8 cellular contexts compared by ENCODE assay signal in the genomic region with DNA sequence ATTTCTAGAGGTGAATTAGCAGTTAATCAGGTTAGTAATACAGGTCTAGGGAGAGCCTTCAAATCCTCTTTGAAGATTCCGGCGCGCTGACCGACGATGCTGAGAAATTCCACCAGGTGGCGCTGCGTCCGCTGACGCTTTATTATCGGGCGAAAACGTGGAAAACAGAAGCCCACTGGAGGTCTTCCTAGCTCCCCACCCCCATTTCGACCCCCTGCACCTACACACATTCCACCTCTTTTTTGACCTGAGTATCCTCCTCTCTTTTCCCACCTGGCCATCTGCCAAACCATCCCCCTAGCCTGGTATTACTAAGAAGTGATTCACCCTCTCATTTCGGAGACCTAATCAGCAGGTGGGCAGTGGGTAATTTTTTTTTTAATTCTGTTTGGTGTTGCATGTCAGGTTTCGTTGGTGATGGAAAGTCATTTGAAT.
DNase-seq lines count a peak whose midpoint lies in the region; ATAC-seq, FAIRE-seq and TF ChIP-seq lines count a peak whose summit lies in the region.

No MANE protein-coding gene starts in this region.

- ATAC-seq in activated T-helper 17 cell treated with anti-CD3 and anti-CD28 coated beads, Interleukin-2, amount 50 U/mL, for 72 hours (replicated peaks): peak; percentile 31
- ATAC-seq in upper lobe of left lung (ENCODE audit: low FRiP score in 2 of 2) (peak in 1 of 2 donors; percentile 53), HG03045 (IDR thresholded peaks at IDR 0.05; ENCODE audit: unreplicated experiment) (no peak)

- no peak overlapping the region for H3K9ac ChIP-seq in OCI-LY3 (ENCODE audit: low read length)

- no peak overlapping the region for H3K27ac Mint-ChIP-seq in activated T-helper 17 cell treated with anti-CD3 and anti-CD28 coated beads, Interleukin-2, amount 50 U/mL, for 72 hours

- H2AFZ ChIP-seq in OCI-LY3 (ENCODE audit: low read depth, low read length) (no peak overlapping the region), osteoblast (ENCODE audit: low read length) (no peak overlapping the region)

- no peak overlapping the region for H3K27ac ChIP-seq in OCI-LY3 (ENCODE audit: low read length)
- H3K27ac ChIP-seq in osteoblast (ENCODE audit: low read depth, low read length): no peak overlapping the region
- H3K27ac ChIP-seq in upper lobe of left lung: no peak overlapping the region

- H3K36me3 ChIP-seq in OCI-LY3 (replicated peaks; ENCODE audit: low read depth, low read length) (no peaks in the 10 kb centered on the region), osteoblast (ENCODE audit: insufficient read depth, low read length) (no peaks in the 10 kb centered on the region), upper lobe of left lung (no peaks in the 10 kb centered on the region)

- H3K4me1 ChIP-seq in OCI-LY3 (ENCODE audit: low read length): 0 out of 2 replicates have a peak, but pooled peaks cover 4% of the 10 kb centered on the region
- peaks cover 11% of the 10 kb centered on the region for H3K4me1 ChIP-seq in osteoblast (ENCODE audit: insufficient read depth, low read length)
- peaks cover 5 to 12% (median 6%) of the 10 kb centered on the region in 4 donors for H3K4me1 ChIP-seq in upper lobe of left lung

- H4K20me1 ChIP-seq in OCI-LY3 (ENCODE audit: insufficient read depth, low read length) (no peaks in the 10 kb centered on the region), osteoblast (ENCODE audit: insufficient read depth, low read length) (no peaks in the 10 kb centered on the region)

- H3K4me2 ChIP-seq in OCI-LY3 (ENCODE audit: low read length) (peak overlapping the region; percentile 80), osteoblast (ENCODE audit: insufficient read depth, low read length) (peak overlapping the region; percentile 82)

- peak; percentile 96 for TF ChIP-seq CTCF in OCI-LY3 (IDR thresholded peaks at IDR 0.05; ENCODE audit: low read depth, low read length)
- TF ChIP-seq CTCF in osteoblast (IDR thresholded peaks at IDR 0.05; ENCODE audit: extremely low read depth, low read depth, low read length): peak; percentile 97
- peak; percentile 79 to 92 (median 84) for TF ChIP-seq CTCF in upper lobe of left lung (IDR thresholded peaks at IDR 0.05)

- H3K9me3 ChIP-seq in OCI-LY3 (ENCODE audit: insufficient read depth, low read length) (no peaks in the 10 kb centered on the region), osteoblast (ENCODE audit: low read depth, low read length) (no peaks in the 10 kb centered on the region), upper lobe of left lung (no peaks in the 10 kb centered on the region)

- H3K4me1 Mint-ChIP-seq in activated T-helper 17 cell treated with anti-CD3 and anti-CD28 coated beads, Interleukin-2, amount 50 U/mL, for 72 hours: peaks cover 7% of the 10 kb centered on the region

- no peaks in the 10 kb centered on the region for H3K9me3 Mint-ChIP-seq in activated T-helper 17 cell treated with anti-CD3 and anti-CD28 coated beads, Interleukin-2, amount 50 U/mL, for 72 hours

- H3K27me3 Mint-ChIP-seq in activated T-helper 17 cell treated with anti-CD3 and anti-CD28 coated beads, Interleukin-2, amount 50 U/mL, for 72 hours: peaks cover 31% of the 10 kb centered on the region

- peak overlapping the region; percentile 66 for H3K4me3 ChIP-seq in OCI-LY3 (ENCODE audit: low read length)
- peak overlapping the region; percentile 46 for H3K4me3 ChIP-seq in osteoblast (ENCODE audit: insufficient read depth, low read length)
- no peak overlapping the region for H3K4me3 ChIP-seq in upper lobe of left lung

- H3K27me3 ChIP-seq in OCI-LY3 (ENCODE audit: low read depth, low read length) (peaks cover 51% of the 10 kb centered on the region), osteoblast (ENCODE audit: insufficient read depth, low read length) (no peaks in the 10 kb centered on the region), upper lobe of left lung (no peaks in the 10 kb centered on the region)

- H3K79me2 ChIP-seq in OCI-LY3 (ENCODE audit: low read length) (no peaks in the 10 kb centered on the region), osteoblast (ENCODE audit: insufficient read depth, low read length) (no peaks in the 10 kb centered on the region)

- H3K4me3 Mint-ChIP-seq in activated T-helper 17 cell treated with anti-CD3 and anti-CD28 coated beads, Interleukin-2, amount 50 U/mL, for 72 hours: no peak overlapping the region

- TF ChIP-seq POLR2A in upper lobe of left lung (IDR thresholded peaks at IDR 0.05): no peak

- no peaks in the 10 kb centered on the region for H3K36me3 Mint-ChIP-seq in activated T-helper 17 cell treated with anti-CD3 and anti-CD28 coated beads, Interleukin-2, amount 50 U/mL, for 72 hours (ENCODE audit: low read depth)

- FAIRE-seq in GM19239 (lab: Jason Lieb, UNC): no peak

- 4 to 6% methylated on average over 15 of the region's 15 CpGs for WGBS in upper lobe of left lung, 2 donors

- no peak for TF ChIP-seq EP300 in upper lobe of left lung (IDR thresholded peaks at IDR 0.05)

- DNase-seq in AG08395 (ENCODE audit: low spot score): peak; percentile 51
- peak; percentile 28 for DNase-seq in GM19239 (ENCODE audit: insufficient read length, low spot score)
- peak; percentile 26 for DNase-seq in globus pallidus (ENCODE audit: low spot score)
- DNase-seq in osteoblast (ENCODE audit: insufficient read length, low spot score, missing footprints): no peak
- DNase-seq in upper lobe of left lung: peak; percentile 47 to 84

Comparison
In these comparisons a context has a peak if more than half of its experiments do, and no peak if none do; other contexts are left out.
1. H3K4me3 ChIP-seq: peak in OCI-LY3 (single experiment) and osteoblast (single experiment); none in upper lobe of left lung (0 of 4).
2. Peak in every context shown above with its lines, with median percentiles within 50 percentile points of each other: CTCF ChIP-seq.